In genomic region chr6:155314092-155314772, GRCh38 we compare ENCODE assay signal across 8 cellular contexts. TPM values are rescaled to one million over a fixed set of nuclear protein-coding genes. Genes with fewer than 3 reads are reported as not detected.
A peak's percentile ranks its signal among the peaks of the same experiment; 100 is the strongest.
DNase-seq lines count a peak whose midpoint lies in the region; ATAC-seq, FAIRE-seq and TF ChIP-seq lines count a peak whose summit lies in the region.

TFB1M (minus strand) TSS chr6:155314484; CDS start chr6:155314428, 56 bp downstream.

- peak within 1 kb of the TSS; percentile 98 for H3K4me3 ChIP-seq in epithelial cell of esophagus (ENCODE audit: low read length)
- peak within 1 kb of the TSS; percentile 84 for H3K4me3 ChIP-seq in mononuclear cell (ENCODE audit: low read length)

- peak; percentile 32 for FAIRE-seq in D721Med (lab: Jason Lieb, UNC)

- TF ChIP-seq CTCF in D721Med (IDR thresholded peaks at IDR 0.05; ENCODE audit: insufficient read depth, missing control alignments) (no peak), epithelial cell of esophagus (IDR thresholded peaks at IDR 0.05; ENCODE audit: insufficient read depth, low read depth, low read length, missing control alignments) (no peak)

- DNase-seq in D721Med (ENCODE audit: insufficient read length, low spot score) (peak; percentile 30), HuH-7 (ENCODE audit: low spot score) (peak; percentile 84), OCI-M1 (lab: John Stamatoyannopoulos, UW) (peak; percentile 100), activated T-cell treated with anti-CD3 and anti-CD28 coated beads for 4 hours (peak; percentile 95), epithelial cell of esophagus (ENCODE audit: low read depth) (peak; percentile 99)
- DNase-seq in stimulated activated CD8-positive, alpha-beta memory T cell treated with anti-CD3 and anti-CD28 coated beads, Interleukin-4, amount 100 ng/mL, for 1 hour (ENCODE audit: low read depth in 2 of 2, low spot score in 1 of 2), result peak; percentile 93 to 95

- peak; percentile 95 for ATAC-seq in GM21515 (IDR thresholded peaks at IDR 0.05; ENCODE audit: unreplicated experiment)

- H3K27me3 ChIP-seq in mononuclear cell (ENCODE audit: insufficient read depth, low read length), result no peaks in the 10 kb centered on the region

- no peaks in the 10 kb centered on the region for H3K9me3 ChIP-seq in mononuclear cell (ENCODE audit: low read depth, low read length)

- peaks cover 4% of the 10 kb centered on the region for H3K4me1 ChIP-seq in mononuclear cell (ENCODE audit: insufficient read depth, low read length)

RNA-seq across cellular contexts. Expression of gene TFB1M, which starts in this region (rescaled TPM):
- total RNA-seq in mononuclear cell, result 7.3 TPM

Comparison
In these comparisons a context has a peak if more than half of its experiments do, and no peak if none do; other contexts are left out.
1. Peak in every context shown above with its lines: DNase-seq, ATAC-seq and H3K4me3 ChIP-seq.
2. DNase-seq: peak in every context shown above with its lines; median percentile 100 in OCI-M1; 99 in epithelial cell of esophagus; 95 in activated T-cell treated with anti-CD3 and anti-CD28 coated beads for 4 hours; 94 in stimulated activated CD8-positive, alpha-beta memory T cell treated with anti-CD3 and anti-CD28 coated beads, Interleukin-4, amount 100 ng/mL, for 1 hour; 84 in HuH-7; 30 in D721Med.